14 cellular contexts compared by ENCODE assay signal in genomic region chr12:29316772-29317171, GRCh38.
DNase-seq lines count a peak whose midpoint lies in the region; ATAC-seq and TF ChIP-seq lines count a peak whose summit lies in the region.
"Had no signal": no experiment of that assay in that cellular context is flagged by ENCODE, and none has a peak within 500 bp of the region (broad histone marks: within the 10 kb centered on the region; RNA-seq: fewer than 3 reads in every experiment).

No MANE protein-coding gene starts in this region.

- H3K4me3 Mint-ChIP-seq in activated CD4-positive, alpha-beta memory T cell treated with anti-CD3 and anti-CD28 coated beads for 36 hours = no peak overlapping the region
- H3K4me3 Mint-ChIP-seq in osteocyte (ENCODE audit: unreplicated experiment) = no peak overlapping the region
- H3K4me3 Mint-ChIP-seq: naive thymus-derived CD8-positive, alpha-beta T cell had no signal

- H3K4me3 ChIP-seq in SK-N-SH (ENCODE audit: low read depth in 2 of 2, low read length in 1 of 2) = no peak overlapping the region
- no peak overlapping the region for H3K4me3 ChIP-seq in fibroblast of villous mesenchyme (ENCODE audit: low read depth, low read length)
- H3K4me3 ChIP-seq: vagina had no signal

- H3K4me1 Mint-ChIP-seq in activated CD4-positive, alpha-beta memory T cell treated with anti-CD3 and anti-CD28 coated beads for 36 hours (ENCODE audit: low read depth) = peaks cover 8% of the 10 kb centered on the region
- H3K4me1 Mint-ChIP-seq in osteocyte (ENCODE audit: unreplicated experiment) = peaks cover 8% of the 10 kb centered on the region

- H3K9me3 ChIP-seq in SK-N-SH = no peaks in the 10 kb centered on the region
- H3K9me3 ChIP-seq: vagina had no signal

- TF ChIP-seq RAD21 in SK-N-SH (IDR thresholded peaks at IDR 0.05; ENCODE audit: low read length) = no peak

- peak; percentile 76 for DNase-seq in EH (ENCODE audit: low read depth)
- DNase-seq in SK-N-SH = no peak
- DNase-seq in fibroblast of villous mesenchyme (ENCODE audit: low read depth) = peak; percentile 27
- DNase-seq in mucosa of gallbladder (ENCODE audit: low spot score) = peak; percentile 19
- DNase-seq in activated CD4-positive, alpha-beta memory T cell treated with anti-CD3 and anti-CD28 coated beads for 36 hours = no peak
- no peak for DNase-seq in activated T-cell treated with anti-CD3 and anti-CD28 coated beads for 4 hours
- no peak for DNase-seq in osteocyte (ENCODE audit: extremely low spot score, unreplicated experiment)
- DNase-seq: activated CD8-positive, alpha-beta memory T cell treated with anti-CD3 and anti-CD28 coated beads, Interleukin-2, amount 50 U/mL, for 48 hours; AML-193; DND-41; naive thymus-derived CD8-positive, alpha-beta T cell; stimulated activated CD8-positive, alpha-beta memory T cell treated with anti-CD3 and anti-CD28 coated beads, Interleukin-4, amount 100 ng/mL, for 48 hours had no signal

- no peak for TF ChIP-seq CTCF in SK-N-SH (IDR thresholded peaks at IDR 0.05)
- no peak for TF ChIP-seq CTCF in fibroblast of villous mesenchyme (IDR thresholded peaks at IDR 0.05; ENCODE audit: insufficient read depth, low read depth, low read length)
- TF ChIP-seq CTCF in osteocyte (IDR thresholded peaks at IDR 0.05) = no peak

- no peak for ATAC-seq in HG02884 (IDR thresholded peaks at IDR 0.05; ENCODE audit: unreplicated experiment)

- POLR2A ChIA-PET in SK-N-SH (lab: Yijun Ruan, JAX) = no interaction called here
- POLR2A ChIA-PET in activated CD4-positive, alpha-beta memory T cell treated with anti-CD3 and anti-CD28 coated beads for 36 hours (lab: Charles Lee) = no interaction called here

- peaks cover 36% of the 10 kb centered on the region for H3F3A ChIP-seq in SK-N-SH (replicated peaks; ENCODE audit: insufficient read depth)

- H3K36me3 Mint-ChIP-seq in activated CD4-positive, alpha-beta memory T cell treated with anti-CD3 and anti-CD28 coated beads for 36 hours = no peaks in the 10 kb centered on the region
- H3K36me3 Mint-ChIP-seq in osteocyte (ENCODE audit: unreplicated experiment) = peaks cover 29% of the 10 kb centered on the region

- H3K4me1 ChIP-seq in SK-N-SH (ENCODE audit: control insufficient read depth in 1 of 2, insufficient read depth in 2 of 2, low read depth in 1 of 2, low read length in 1 of 2) = peaks cover 5 to 14% of the 10 kb centered on the region in 2 experiments; a peak in 3 of 4 replicates

- no peaks in the 10 kb centered on the region for H3K27me3 Mint-ChIP-seq in activated CD4-positive, alpha-beta memory T cell treated with anti-CD3 and anti-CD28 coated beads for 36 hours
- no peaks in the 10 kb centered on the region for H3K27me3 Mint-ChIP-seq in osteocyte (ENCODE audit: unreplicated experiment)
- H3K27me3 Mint-ChIP-seq: naive thymus-derived CD8-positive, alpha-beta T cell had no signal

- no peaks in the 10 kb centered on the region for H4K20me1 ChIP-seq in SK-N-SH (ENCODE audit: insufficient read depth)

- H3K27me3 ChIP-seq in SK-N-SH (ENCODE audit: insufficient read depth) = no peaks in the 10 kb centered on the region
- H3K27me3 ChIP-seq: vagina had no signal

- peaks cover 0 to 4% of the 10 kb centered on the region in 2 experiments for H3K36me3 ChIP-seq in SK-N-SH (replicated peaks in 1 of 2; ENCODE audit: control insufficient read depth in 1 of 2, insufficient read depth in 2 of 2, low read length in 1 of 2)
- H3K36me3 ChIP-seq: vagina had no signal

- no peak overlapping the region for H3K27ac Mint-ChIP-seq in activated CD4-positive, alpha-beta memory T cell treated with anti-CD3 and anti-CD28 coated beads for 36 hours
- H3K27ac Mint-ChIP-seq in osteocyte (ENCODE audit: unreplicated experiment) = no peak overlapping the region

- peak overlapping the region; percentile 53 to 66; a peak in 3 of 4 replicates for H3K27ac ChIP-seq in SK-N-SH (ENCODE audit: low read depth in 2 of 2, low read length in 1 of 2)
- H3K27ac ChIP-seq: vagina had no signal

- intact Hi-C loops in activated CD4-positive, alpha-beta memory T cell treated with anti-CD3 and anti-CD28 coated beads for 36 hours (cut with micrococcal nuclease) = loop anchor here (1.0 to 5.0 kb wide), 2 partner anchors 169 to 228 kb away; partner anchors contain the start of gene FAR2

- H3K79me2 ChIP-seq in SK-N-SH (ENCODE audit: insufficient read depth) = no peaks in the 10 kb centered on the region

- no peak overlapping the region for H3K9ac ChIP-seq in SK-N-SH

- TF ChIP-seq EP300 in SK-N-SH (IDR thresholded peaks at IDR 0.05; ENCODE audit: borderline replicate concordance in 1 of 2, low read depth in 1 of 2, low read length in 1 of 2) = peak in 1 of 2 experiments; percentile 93; a peak in 2 of 4 replicates

- H3K9me2 ChIP-seq in SK-N-SH = no peaks in the 10 kb centered on the region

- H3K4me2 ChIP-seq in SK-N-SH = peak overlapping the region; percentile 26

- 17% methylated on average over 4 of the region's 4 CpGs for WGBS in SK-N-SH (ENCODE audit: low lambda C conversion rate)

- no peaks in the 10 kb centered on the region for H3K9me3 Mint-ChIP-seq in activated CD4-positive, alpha-beta memory T cell treated with anti-CD3 and anti-CD28 coated beads for 36 hours
- no peaks in the 10 kb centered on the region for H3K9me3 Mint-ChIP-seq in osteocyte (ENCODE audit: unreplicated experiment)
- H3K9me3 Mint-ChIP-seq: naive thymus-derived CD8-positive, alpha-beta T cell had no signal

- no peak overlapping the region for H2AFZ ChIP-seq in SK-N-SH (ENCODE audit: low read depth)

- CTCF ChIA-PET in SK-N-SH (lab: Yijun Ruan, JAX) = interaction anchor here (1.0 to 6.9 kb wide), 20 partner anchors 8 to 515 kb away, joined by 3 to 109 read pairs (median 8); no protein-coding TSS in a partner anchor
- CTCF ChIA-PET in activated CD4-positive, alpha-beta memory T cell treated with anti-CD3 and anti-CD28 coated beads for 36 hours (lab: Charles Lee) = interaction anchor here (0.8 to 9.1 kb wide), 9 partner anchors 9 to 316 kb away, joined by 3 to 138 read pairs (median 5); no protein-coding TSS in a partner anchor

TF ChIP-seq in SK-N-SH, 30 proteins besides CTCF, POLR2A, EP300 and RAD21 (continues in another document):
- TF ChIP-seq, protein P1, sequence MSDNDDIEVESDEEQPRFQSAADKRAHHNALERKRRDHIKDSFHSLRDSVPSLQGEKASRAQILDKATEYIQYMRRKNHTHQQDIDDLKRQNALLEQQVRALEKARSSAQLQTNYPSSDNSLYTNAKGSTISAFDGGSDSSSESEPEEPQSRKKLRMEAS (IDR thresholded peaks at IDR 0.05; ENCODE audit: low read depth) = 0 out of 2 replicates have a peak, but pooled peaks have one; percentile 23
- TF ChIP-seq, protein P2, sequence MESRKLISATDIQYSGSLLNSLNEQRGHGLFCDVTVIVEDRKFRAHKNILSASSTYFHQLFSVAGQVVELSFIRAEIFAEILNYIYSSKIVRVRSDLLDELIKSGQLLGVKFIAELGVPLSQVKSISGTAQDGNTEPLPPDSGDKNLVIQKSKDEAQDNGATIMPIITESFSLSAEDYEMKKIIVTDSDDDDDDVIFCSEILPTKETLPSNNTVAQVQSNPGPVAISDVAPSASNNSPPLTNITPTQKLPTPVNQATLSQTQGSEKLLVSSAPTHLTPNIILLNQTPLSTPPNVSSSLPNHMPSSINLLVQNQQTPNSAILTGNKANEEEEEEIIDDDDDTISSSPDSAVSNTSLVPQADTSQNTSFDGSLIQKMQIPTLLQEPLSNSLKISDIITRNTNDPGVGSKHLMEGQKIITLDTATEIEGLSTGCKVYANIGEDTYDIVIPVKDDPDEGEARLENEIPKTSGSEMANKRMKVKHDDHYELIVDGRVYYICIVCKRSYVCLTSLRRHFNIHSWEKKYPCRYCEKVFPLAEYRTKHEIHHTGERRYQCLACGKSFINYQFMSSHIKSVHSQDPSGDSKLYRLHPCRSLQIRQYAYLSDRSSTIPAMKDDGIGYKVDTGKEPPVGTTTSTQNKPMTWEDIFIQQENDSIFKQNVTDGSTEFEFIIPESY (IDR thresholded peaks at IDR 0.05; ENCODE audit: borderline replicate concordance, low read depth) = peak; percentile 85
- TF ChIP-seq TEAD4 (IDR thresholded peaks at IDR 0.05; ENCODE audit: borderline replicate concordance, insufficient read depth) (peak; percentile 93), ELF1 (IDR thresholded peaks at IDR 0.05) (no peak), FOSL2 (IDR thresholded peaks at IDR 0.05; ENCODE audit: borderline replicate concordance, low read depth) (peak; percentile 85), REST (IDR thresholded peaks at IDR 0.05; ENCODE audit: low read depth, low read length) (0 out of 2 replicates have a peak, but pooled peaks have one; percentile 36), TAF1 (IDR thresholded peaks at IDR 0.05; ENCODE audit: borderline replicate concordance, low read depth, low read length) (0 out of 2 replicates have a peak, but pooled peaks have one; percentile 16), MEF2A (IDR thresholded peaks at IDR 0.05; ENCODE audit: borderline replicate concordance, low read depth) (peak; percentile 94), TCF12 (IDR thresholded peaks at IDR 0.05) (peak; percentile 95), FOXM1 (IDR thresholded peaks at IDR 0.05; ENCODE audit: low read depth) (peak; percentile 87), FOXJ3 (CRISPR knock-in tag; IDR thresholded peaks at IDR 0.05) (no peak), JUND (IDR thresholded peaks at IDR 0.05) (peak; percentile 89)

Comparison
In these comparisons a context has a peak if more than half of its experiments do, and no peak if none do; other contexts are left out.
1. DNase-seq: peak in EH (single experiment), fibroblast of villous mesenchyme (single experiment) and mucosa of gallbladder (single experiment); none in SK-N-SH (single experiment), activated CD4-positive, alpha-beta memory T cell treated with anti-CD3 and anti-CD28 coated beads for 36 hours (single experiment), activated T-cell treated with anti-CD3 and anti-CD28 coated beads for 4 hours (single experiment) and osteocyte (single experiment).